In genomic region chr5:139037732-139038131, GRCh38 we compare ENCODE assay signal across 22 cellular contexts.
"Had no signal": no experiment of that assay in that cellular context is flagged by ENCODE, and none has a peak within 500 bp of the region (broad histone marks: within the 10 kb centered on the region; RNA-seq: fewer than 3 reads in every experiment).

No MANE protein-coding gene starts in this region.

- H3K27me3 Mint-ChIP-seq: activated naive CD8-positive, alpha-beta T cell had no signal

- H3K4me1 ChIP-seq: left ventricle myocardium inferior, prostate gland, stomach, suprapubic skin, tibial nerve, vagina had no signal

- H3K27me3 ChIP-seq: hepatocyte, ovary, stomach, suprapubic skin, tibial nerve, vagina had no signal

- H3K36me3 ChIP-seq: ovary, prostate gland, suprapubic skin, vagina had no signal

- H3K4me3 Mint-ChIP-seq: activated CD4-positive, alpha-beta T cell treated with anti-CD3 and anti-CD28 coated beads for 36 hours; activated naive CD8-positive, alpha-beta T cell; activated T-cell treated with anti-CD3 and anti-CD28 coated beads, Interleukin-2, amount 50 U/mL, for 4 hours; immature natural killer cell; natural killer cell had no signal

- DNase-seq: activated CD4-positive, alpha-beta T cell treated with anti-CD3 and anti-CD28 coated beads for 36 hours; activated CD4-positive, alpha-beta T cell treated with anti-CD3 and anti-CD28 coated beads, Interleukin-2, amount 50 U/mL, for 4 hours; activated CD8-positive, alpha-beta memory T cell treated with anti-CD3 and anti-CD28 coated beads for 24 hours; activated CD8-positive, alpha-beta memory T cell treated with anti-CD3 and anti-CD28 coated beads, Interleukin-2, amount 50 U/mL, for 4 hours; activated effector memory CD4-positive, alpha-beta T cell treated with Interleukin-2 at 50 U/mL for 16 hours; activated T-cell treated with anti-CD3 and anti-CD28 coated beads, Interleukin-2, amount 50 U/mL, for 4 hours; amniotic stem cell; foreskin melanocyte; immature natural killer cell; left ventricle myocardium inferior; natural killer cell; ovary; stimulated activated CD4-positive, alpha-beta T cell treated with anti-CD3 and anti-CD28 coated beads, Interleukin-4, amount 100 ng/mL, for 4 hours; stomach; T-helper 1 cell had no signal

- H3K27ac ChIP-seq: coronary artery, hepatocyte, left ventricle myocardium inferior, ovary, prostate gland, stomach, suprapubic skin, tibial nerve, vagina had no signal

- H3K4me1 Mint-ChIP-seq: activated CD4-positive, alpha-beta T cell treated with anti-CD3 and anti-CD28 coated beads for 36 hours; immature natural killer cell; natural killer cell had no signal

- H3K4me3 ChIP-seq: coronary artery, hepatocyte, left ventricle myocardium inferior, ovary, prostate gland, stomach, suprapubic skin, tibial nerve, vagina had no signal

- H3K9me3 ChIP-seq: ovary, prostate gland, stomach, suprapubic skin, tibial nerve, vagina had no signal

- ATAC-seq: activated CD4-positive, alpha-beta T cell treated with anti-CD3 and anti-CD28 coated beads for 36 hours; activated T-cell treated with anti-CD3 and anti-CD28 coated beads, Interleukin-2, amount 50 U/mL, for 4 hours; natural killer cell had no signal

- H3K27ac Mint-ChIP-seq: activated CD4-positive, alpha-beta T cell treated with anti-CD3 and anti-CD28 coated beads for 36 hours; activated naive CD8-positive, alpha-beta T cell; immature natural killer cell; natural killer cell had no signal

- H2AFZ ChIP-seq: hepatocyte had no signal

- H3K4me2 ChIP-seq: hepatocyte had no signal

- H3K79me2 ChIP-seq: hepatocyte had no signal
